Comparison of ENCODE assay signal across 18 cellular contexts in the genomic region with DNA sequence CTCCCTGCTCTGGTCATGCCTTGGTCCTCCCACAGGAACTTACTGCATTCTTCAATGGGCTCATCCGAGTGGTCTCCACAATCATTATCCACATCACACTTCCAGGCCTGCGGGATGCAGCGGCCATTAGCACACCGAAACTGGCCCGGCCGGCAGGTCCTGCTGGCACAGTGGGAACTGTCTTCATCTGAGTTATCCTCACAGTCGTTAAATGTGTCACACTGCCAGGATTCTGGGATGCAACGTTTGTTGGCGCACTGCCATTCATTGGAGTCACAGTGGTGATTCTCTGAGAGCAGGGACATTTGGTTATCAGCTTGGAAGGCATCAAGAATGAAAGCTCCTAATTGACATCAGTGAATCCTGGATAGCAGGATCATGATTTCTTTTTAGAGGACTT.
A peak's percentile ranks its signal among the peaks of the same experiment; 100 is the strongest.
DNase-seq lines count a peak whose midpoint lies in the region; ATAC-seq and TF ChIP-seq lines count a peak whose summit lies in the region.
"Had no signal": no experiment of that assay in that cellular context is flagged by ENCODE, and none has a peak within 500 bp of the region (broad histone marks: within the 10 kb centered on the region; RNA-seq: fewer than 3 reads in every experiment).

No MANE protein-coding gene starts in this region.

- no peak for TF ChIP-seq CTCF in testis (IDR thresholded peaks at IDR 0.05)
- no peak for TF ChIP-seq CTCF in left lung (IDR thresholded peaks at IDR 0.05)

- DNase-seq in left ventricle myocardium superior (peak; percentile 32), Right ventricle myocardium superior (no peak), NCI-H1105 treated with DMSO at 0.1 percent for 48 hours (lab: John Stamatoyannopoulos, UW) (peak; percentile 14), cerebellum (ENCODE audit: low spot score) (peak; percentile 80), testis (peak; percentile 20), left lung (no peak)
- DNase-seq in activated CD8-positive, alpha-beta memory T cell treated with anti-CD3 and anti-CD28 coated beads, Interleukin-2, amount 50 U/mL, for 48 hours, result no peak
- DNase-seq: DMS53, GDM1, GM23248, IMR-90, MV-4-11, NCI-H1436 treated with DMSO at 0.1 percent for 48 hours, NCI-H510A, OCI-M1 had no signal

- 72 to 73% methylated on average over 9 of the region's 9 CpGs for WGBS in testis, 2 donors

- H3K27me3 ChIP-seq in testis, result no peaks in the 10 kb centered on the region
- H3K27me3 ChIP-seq in left lung, result no peaks in the 10 kb centered on the region
- H3K27me3 ChIP-seq: BLaER1 treated with 17β-estradiol and CSF1 and Interleukin-3, amounts not matched to agents 10 nM and 100 nM had no signal

- ATAC-seq in left ventricle myocardium superior (no peak), Right ventricle myocardium superior (ENCODE audit: poor library complexity) (no peak), left lung (no peak)
- ATAC-seq: HCT116 had no signal

- intact Hi-C loops in left ventricle myocardium superior (cut with micrococcal nuclease), result no loop called here
- intact Hi-C loops in Right ventricle myocardium superior (cut with DNase I), result no loop called here
- intact Hi-C loops in testis (cut with DNase I; ENCODE audit: low total_unique reads), result no loop called here
- intact Hi-C loops in left lung (cut with DNase I), result no loop called here

- no peak for TF ChIP-seq POLR2A in testis (IDR thresholded peaks at IDR 0.05)

- no peaks in the 10 kb centered on the region for H3K36me3 ChIP-seq in testis (ENCODE audit: low read depth, missing control alignments)
- no peaks in the 10 kb centered on the region for H3K36me3 ChIP-seq in left lung
- H3K36me3 ChIP-seq: BLaER1 treated with 17β-estradiol and CSF1 and Interleukin-3, amounts not matched to agents 10 nM and 100 nM had no signal

- no peaks in the 10 kb centered on the region for H3K9me3 ChIP-seq in testis
- H3K9me3 ChIP-seq in left lung, result no peaks in the 10 kb centered on the region
- H3K9me3 ChIP-seq: BLaER1 treated with 17β-estradiol and CSF1 and Interleukin-3, amounts not matched to agents 10 nM and 100 nM had no signal

- H3K4me3 ChIP-seq in testis (no peak overlapping the region), left lung (no peak overlapping the region)
- H3K4me3 ChIP-seq: BLaER1 treated with 17β-estradiol and CSF1 and Interleukin-3, amounts not matched to agents 10 nM and 100 nM; GM23248; SK-N-MC had no signal

- H3K27ac ChIP-seq in testis (no peak overlapping the region), left lung (no peak overlapping the region)
- H3K27ac ChIP-seq: BLaER1 treated with 17β-estradiol and CSF1 and Interleukin-3, amounts not matched to agents 10 nM and 100 nM; GM23248; SK-N-MC had no signal

- H3K4me1 ChIP-seq in testis (no peaks in the 10 kb centered on the region), left lung (no peaks in the 10 kb centered on the region)
- H3K4me1 ChIP-seq: BLaER1 treated with 17β-estradiol and CSF1 and Interleukin-3, amounts not matched to agents 10 nM and 100 nM had no signal

Comparison
In these comparisons a context has a peak if more than half of its experiments do, and no peak if none do; other contexts are left out.
1. DNase-seq: peak in left ventricle myocardium superior (single experiment), NCI-H1105 treated with DMSO at 0.1 percent for 48 hours (single experiment), cerebellum (single experiment) and testis (single experiment); none in Right ventricle myocardium superior (single experiment), activated CD8-positive, alpha-beta memory T cell treated with anti-CD3 and anti-CD28 coated beads, Interleukin-2, amount 50 U/mL, for 48 hours (single experiment) and left lung (0 of 2).